ENCODE assay signal across 18 cellular contexts in genomic region chr5:109195667-109196066, GRCh38.
"Had no signal": no experiment of that assay in that cellular context is flagged by ENCODE, and none has a peak within 500 bp of the region (broad histone marks: within the 10 kb centered on the region; RNA-seq: fewer than 3 reads in every experiment).

No MANE protein-coding gene starts in this region.

- FAIRE-seq: RCC 7860 had no signal

- H3K27me3 ChIP-seq: SJSA1 had no signal

- H3K36me3 ChIP-seq: SJSA1 had no signal

- H3K4me3 ChIP-seq: SJSA1, SK-N-MC had no signal

- DNase-seq: KBM-7, MV-4-11, NCI-H1048, NCI-H1105 treated with DMSO at 0.1 percent for 48 hours, NCI-H1436 treated with DMSO at 0.1 percent for 48 hours, NCI-H1694, NCI-H2029 treated with DMSO at 0.1 percent for 48 hours, NCI-H2171 treated with DMSO at 0.1 percent for 48 hours, NCI-H2227 treated with DMSO at 0.1 percent for 48 hours, NCI-H510A, NCI-H524 treated with DMSO at 0.1 percent for 48 hours, NCI-H774, Right ventricle myocardium superior, RPMI8226, SIG-M5 had no signal

- H3K9me3 ChIP-seq: SJSA1 had no signal

- H3K27ac ChIP-seq: SJSA1 had no signal
